ENCODE assay signal across 20 cellular contexts in genomic region chr2:52445720-52446119, GRCh38.
"Had no signal": no experiment of that assay in that cellular context is flagged by ENCODE, and none has a peak within 500 bp of the region (broad histone marks: within the 10 kb centered on the region; RNA-seq: fewer than 3 reads in every experiment).

No MANE protein-coding gene starts in this region.

- H3K27ac ChIP-seq: HL-60, SJCRH30 had no signal

- H3K4me1 ChIP-seq: SJCRH30 had no signal

- H3K36me3 ChIP-seq: MG63, SJCRH30 had no signal

- H3K4me3 ChIP-seq: MG63, SJCRH30 had no signal

- ATAC-seq: SK-N-SH treated with all-trans-retinoic acid at 6 μM for 48 hours had no signal

- DNase-seq: Karpas-422, KG1, MG63, NCI-H1092, NCI-H1105 treated with DMSO at 0.1 percent for 48 hours, NCI-H1417 treated with DMSO at 0.1 percent for 48 hours, NCI-H146, NCI-H1694 treated with DMSO at 0.1 percent for 48 hours, NCI-H1930, NCI-H2081, NCI-H2107, NCI-H2227 treated with DMSO at 0.1 percent for 48 hours, NCI-H524, NCI-H526 treated with DMSO at 0.1 percent for 48 hours, NCI-H748 treated with DMSO at 0.1 percent for 48 hours, RPMI8226, SHP77 treated with DMSO at 0.1 percent for 48 hours, SJCRH30 had no signal

- H3K9me3 ChIP-seq: MG63, SJCRH30 had no signal

- H3K27me3 ChIP-seq: MG63, SJCRH30 had no signal
